Comparison of ENCODE assay signal across 8 cellular contexts in genomic region chr11:88552377-88553029, GRCh38.
A peak's percentile ranks its signal among the peaks of the same experiment; 100 is the strongest.
DNase-seq lines count a peak whose midpoint lies in the region; ATAC-seq and TF ChIP-seq lines count a peak whose summit lies in the region.

No MANE protein-coding gene starts in this region.

- no peak overlapping the region for H3K9ac ChIP-seq in OCI-LY1 (ENCODE audit: low read length)

- no peaks in the 10 kb centered on the region for H3K9me3 ChIP-seq in OCI-LY1 (ENCODE audit: low read length)

- no peaks in the 10 kb centered on the region for H3K27me3 ChIP-seq in OCI-LY1 (ENCODE audit: insufficient read depth, low read length)

- H3K4me1 Mint-ChIP-seq in Calu3 (ENCODE audit: low read depth, unreplicated experiment) (peaks cover under 1% of the 10 kb centered on the region), glutamatergic neuron (ENCODE audit: low read depth, unreplicated experiment) (no peaks in the 10 kb centered on the region)
- H3K4me1 Mint-ChIP-seq in activated T-cell treated with anti-CD3 and anti-CD28 coated beads, Interleukin-2, amount 50 U/mL, for 24 hours (ENCODE audit: low read depth): peaks cover 2% of the 10 kb centered on the region

- no peaks in the 10 kb centered on the region for H4K20me1 ChIP-seq in OCI-LY1 (ENCODE audit: insufficient read depth, low read length)

- no peak overlapping the region for H2AFZ ChIP-seq in OCI-LY1 (ENCODE audit: low read length)

- CTCF ChIA-PET in Calu3 (lab: Charles Lee): interaction anchor here (0.6 to 1.5 kb wide), 5 partner anchors 8 to 536 kb away, joined by 3 to 7 read pairs (median 3); no protein-coding TSS in a partner anchor

- BruUV-seq in Calu3 (replicated peaks; lab: Mats Ljungman, UMichigan): no TSS peak

- no peak overlapping the region for H3K4me2 ChIP-seq in OCI-LY1 (ENCODE audit: low read length)

- H3K79me2 ChIP-seq in OCI-LY1 (ENCODE audit: insufficient read depth, low read length): no peaks in the 10 kb centered on the region

- no peaks in the 10 kb centered on the region for H3F3A ChIP-seq in OCI-LY1 (ENCODE audit: insufficient read depth, low read length)

- peak; percentile 63 for TF ChIP-seq CTCF in Calu3 (IDR thresholded peaks at IDR 0.05; ENCODE audit: unreplicated experiment)
- TF ChIP-seq CTCF in OCI-LY1 (IDR thresholded peaks at IDR 0.05; ENCODE audit: low read length): peak; percentile 84
- peak; percentile 69 for TF ChIP-seq CTCF in glutamatergic neuron (IDR thresholded peaks at IDR 0.05; ENCODE audit: partially characterized antibody, unreplicated experiment)

- H3K36me3 Mint-ChIP-seq in Calu3 (ENCODE audit: insufficient read depth, unreplicated experiment): no peaks in the 10 kb centered on the region
- H3K36me3 Mint-ChIP-seq in activated T-cell treated with anti-CD3 and anti-CD28 coated beads, Interleukin-2, amount 50 U/mL, for 24 hours (ENCODE audit: low read depth): no peaks in the 10 kb centered on the region
- no peaks in the 10 kb centered on the region for H3K36me3 Mint-ChIP-seq in glutamatergic neuron (ENCODE audit: unreplicated experiment)

- H3K4me1 ChIP-seq in OCI-LY1 (ENCODE audit: insufficient read depth, low read length, severe bottlenecking): no peaks in the 10 kb centered on the region

- no peak overlapping the region for H3K27ac Mint-ChIP-seq in Calu3 (ENCODE audit: unreplicated experiment)
- no peak overlapping the region for H3K27ac Mint-ChIP-seq in activated T-cell treated with anti-CD3 and anti-CD28 coated beads, Interleukin-2, amount 50 U/mL, for 24 hours
- H3K27ac Mint-ChIP-seq in glutamatergic neuron (ENCODE audit: unreplicated experiment): no peak overlapping the region

- intact Hi-C loops in Calu3 (cut with micrococcal nuclease; ENCODE audit: unreplicated experiment): loop anchor here (10.0 kb wide), 4 partner anchors 122 to 1198 kb away; no protein-coding TSS in a partner anchor

- no peak overlapping the region for H3K4me3 Mint-ChIP-seq in Calu3 (ENCODE audit: low read depth, unreplicated experiment)
- H3K4me3 Mint-ChIP-seq in activated T-cell treated with anti-CD3 and anti-CD28 coated beads, Interleukin-2, amount 50 U/mL, for 24 hours: no peak overlapping the region
- no peak overlapping the region for H3K4me3 Mint-ChIP-seq in glutamatergic neuron (ENCODE audit: unreplicated experiment)

- H3K9me3 Mint-ChIP-seq in Calu3 (ENCODE audit: low read depth, unreplicated experiment) (no peaks in the 10 kb centered on the region), glutamatergic neuron (ENCODE audit: unreplicated experiment) (no peaks in the 10 kb centered on the region)
- no peaks in the 10 kb centered on the region for H3K9me3 Mint-ChIP-seq in activated T-cell treated with anti-CD3 and anti-CD28 coated beads, Interleukin-2, amount 50 U/mL, for 24 hours

- no peak overlapping the region for H3K27ac ChIP-seq in OCI-LY1 (ENCODE audit: low read depth, low read length, poor library complexity, severe bottlenecking)

- H3K4me3 ChIP-seq in OCI-LY1 (ENCODE audit: low read depth, low read length, poor library complexity, severe bottlenecking): no peak overlapping the region

- no peaks in the 10 kb centered on the region for H3K9me2 ChIP-seq in OCI-LY1 (ENCODE audit: low read depth, low read length)

- H3K36me3 ChIP-seq in OCI-LY1 (ENCODE audit: insufficient read depth, low read length): no peaks in the 10 kb centered on the region

- DNase-seq in Calu3 (peak; percentile 65), GM19238 (ENCODE audit: insufficient read length, low spot score) (peak; percentile 29), glutamatergic neuron (peak; percentile 68), T1000 (lab: John Stamatoyannopoulos, UW) (no peak)
- DNase-seq in activated T-cell treated with anti-CD3 and anti-CD28 coated beads, Interleukin-2, amount 50 U/mL, for 24 hours: peak; percentile 65
- DNase-seq in stimulated activated CD4-positive, alpha-beta T cell treated with anti-CD3 and anti-CD28 coated beads, Interleukin-1b, Interleukin-23, amount 100 ng/mL, for 48 hours: peak; percentile 64

- ATAC-seq in HG03108 (IDR thresholded peaks at IDR 0.05; ENCODE audit: unreplicated experiment): peak; percentile 86

- H3K27me3 Mint-ChIP-seq in Calu3 (ENCODE audit: unreplicated experiment) (no peaks in the 10 kb centered on the region), glutamatergic neuron (ENCODE audit: unreplicated experiment) (no peaks in the 10 kb centered on the region)
- H3K27me3 Mint-ChIP-seq in activated T-cell treated with anti-CD3 and anti-CD28 coated beads, Interleukin-2, amount 50 U/mL, for 24 hours: no peaks in the 10 kb centered on the region
